In the genomic region with DNA sequence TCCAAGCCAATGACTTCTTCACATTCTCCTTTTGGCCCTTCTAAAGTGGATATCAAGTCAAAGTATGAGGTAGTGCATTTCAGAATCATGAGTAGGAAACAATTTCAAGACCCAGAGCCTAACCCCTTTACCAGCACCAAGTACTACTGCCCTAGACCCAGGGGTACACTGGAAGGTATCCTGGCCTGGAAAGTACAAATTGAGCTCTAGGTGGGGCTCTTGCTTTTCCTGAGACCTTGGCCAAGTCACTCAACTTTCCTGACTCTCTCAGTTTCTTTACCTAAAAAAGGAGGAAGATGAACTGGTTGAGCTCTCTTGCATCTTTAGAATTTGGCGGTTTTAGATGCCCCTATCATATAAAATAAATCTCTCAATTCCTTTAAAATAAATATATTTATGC, we compare ENCODE assay signal across 12 cellular contexts.
DNase-seq lines count a peak whose midpoint lies in the region; ATAC-seq and TF ChIP-seq lines count a peak whose summit lies in the region.
"Had no signal": no experiment of that assay in that cellular context is flagged by ENCODE, and none has a peak within 500 bp of the region (broad histone marks: within the 10 kb centered on the region; RNA-seq: fewer than 3 reads in every experiment).

No MANE protein-coding gene starts in this region.

- no peak overlapping the region for H3K23ac ChIP-seq in mesenchymal stem cell (ENCODE audit: low read length in 2 of 2)

- peak; percentile 21 for DNase-seq in DMS 273 (lab: John Stamatoyannopoulos, UW; ENCODE audit: unreplicated experiment)
- DNase-seq in DMS 273 treated with DMSO at 0.1 percent for 48 hours (lab: John Stamatoyannopoulos, UW): no peak
- peak; percentile 3 for DNase-seq in NCI-H1092 (lab: John Stamatoyannopoulos, UW)
- no peak for DNase-seq in brain microvascular endothelial cell
- DNase-seq in mesenchymal stem cell: peak; percentile 22
- DNase-seq in hippocampal formation (lab: John Stamatoyannopoulos, UW): no peak
- DNase-seq: 8988T; NK-92 treated with Interleukin-12 subunit alpha and Interleukin-12 subunit beta, amount 100 ng/mL, for 24 hours; stimulated activated CD4-positive, alpha-beta T cell treated with anti-CD3 and anti-CD28 coated beads, Interleukin-15, amount 100 ng/mL, for 24 hours had no signal

- H3K4me2 ChIP-seq in mesenchymal stem cell (ENCODE audit: low read length, poor library complexity, severe bottlenecking): no peak overlapping the region

- H3K27ac ChIP-seq in brain microvascular endothelial cell (no peak overlapping the region), mesenchymal stem cell (ENCODE audit: low read length, poor library complexity, severe bottlenecking) (no peak overlapping the region)
- H3K27ac ChIP-seq: thoracic aorta had no signal

- H3K79me1 ChIP-seq in mesenchymal stem cell (replicated peaks; ENCODE audit: low read length, poor library complexity, severe bottlenecking): no peaks in the 10 kb centered on the region

- H2BK12ac ChIP-seq in mesenchymal stem cell (ENCODE audit: low read length in 2 of 2): no peak overlapping the region

- H3K4ac ChIP-seq in mesenchymal stem cell (ENCODE audit: low read depth in 1 of 2, low read length in 2 of 2): no peak overlapping the region

- H2AK5ac ChIP-seq in mesenchymal stem cell (ENCODE audit: low read length, severe bottlenecking): no peak overlapping the region

- in situ Hi-C loops in brain microvascular endothelial cell (cut with HindIII; ENCODE audit: low pct_ligation_motif_present, low sequenced_read_pairs): no loop called here

- no peak overlapping the region for H4K8ac ChIP-seq in mesenchymal stem cell (ENCODE audit: low read length)

- no peak overlapping the region for H3K14ac ChIP-seq in mesenchymal stem cell (ENCODE audit: low read length in 2 of 2)

- no peak overlapping the region for H2BK5ac ChIP-seq in mesenchymal stem cell (ENCODE audit: low read depth, low read length, poor library complexity, severe bottlenecking)

- H3K9me3 ChIP-seq in mesenchymal stem cell (ENCODE audit: control insufficient read depth, low read length): no peaks in the 10 kb centered on the region
- H3K9me3 ChIP-seq: thoracic aorta had no signal

- H2BK15ac ChIP-seq in mesenchymal stem cell (ENCODE audit: low read depth, poor library complexity, severe bottlenecking): no peak overlapping the region

- H3K18ac ChIP-seq in mesenchymal stem cell (ENCODE audit: low read depth in 1 of 2, low read length in 2 of 2): no peak overlapping the region

- H3K27me3 ChIP-seq in brain microvascular endothelial cell (replicated peaks): no peaks in the 10 kb centered on the region
- H3K27me3 ChIP-seq in mesenchymal stem cell (ENCODE audit: control insufficient read depth in 1 of 2, insufficient read depth in 1 of 2, low read length in 2 of 2): no peaks in the 10 kb centered on the region

- no peak overlapping the region for H2BK120ac ChIP-seq in mesenchymal stem cell (ENCODE audit: low read depth, low read length)

- no peak for ATAC-seq in GM21423 (IDR thresholded peaks at IDR 0.05; ENCODE audit: unreplicated experiment)
- no peak for ATAC-seq in GM21619 (IDR thresholded peaks at IDR 0.05; ENCODE audit: unreplicated experiment)

- H3K9ac ChIP-seq in mesenchymal stem cell (ENCODE audit: low read length): no peak overlapping the region

- H3K4me3 ChIP-seq in brain microvascular endothelial cell (ENCODE audit: low read depth, low read length): no peak overlapping the region
- no peak overlapping the region for H3K4me3 ChIP-seq in mesenchymal stem cell (ENCODE audit: insufficient read depth in 1 of 2, low read depth in 1 of 2, low read length in 2 of 2)
- H3K4me3 ChIP-seq: thoracic aorta had no signal

- peak; percentile 54 for TF ChIP-seq CTCF in brain microvascular endothelial cell (IDR thresholded peaks at IDR 0.05; ENCODE audit: low read depth, low read length, missing control alignments)

- H3K36me3 ChIP-seq in brain microvascular endothelial cell (replicated peaks) (no peaks in the 10 kb centered on the region), mesenchymal stem cell (ENCODE audit: control insufficient read depth in 1 of 2, insufficient read depth in 2 of 2, low read depth in 1 of 2, low read length in 2 of 2) (no peaks in the 10 kb centered on the region)
- H3K36me3 ChIP-seq: thoracic aorta had no signal

- H3K4me1 ChIP-seq in mesenchymal stem cell (ENCODE audit: control insufficient read depth, insufficient read depth, low read depth, low read length): no peaks in the 10 kb centered on the region

- no peak overlapping the region for H4K91ac ChIP-seq in mesenchymal stem cell (ENCODE audit: low read length)

- no CpG with 5 or more reads among the region's 1 CpG for WGBS in mesenchymal stem cell

- no peak overlapping the region for H2AFZ ChIP-seq in mesenchymal stem cell (ENCODE audit: low read depth, low read length)

Comparison
In these comparisons a context has a peak if more than half of its experiments do, and no peak if none do; other contexts are left out.
1. DNase-seq: peak in DMS 273 (single experiment), NCI-H1092 (single experiment) and mesenchymal stem cell (single experiment); none in DMS 273 treated with DMSO at 0.1 percent for 48 hours (single experiment), brain microvascular endothelial cell (single experiment) and hippocampal formation (0 of 2).